In the genomic region with DNA sequence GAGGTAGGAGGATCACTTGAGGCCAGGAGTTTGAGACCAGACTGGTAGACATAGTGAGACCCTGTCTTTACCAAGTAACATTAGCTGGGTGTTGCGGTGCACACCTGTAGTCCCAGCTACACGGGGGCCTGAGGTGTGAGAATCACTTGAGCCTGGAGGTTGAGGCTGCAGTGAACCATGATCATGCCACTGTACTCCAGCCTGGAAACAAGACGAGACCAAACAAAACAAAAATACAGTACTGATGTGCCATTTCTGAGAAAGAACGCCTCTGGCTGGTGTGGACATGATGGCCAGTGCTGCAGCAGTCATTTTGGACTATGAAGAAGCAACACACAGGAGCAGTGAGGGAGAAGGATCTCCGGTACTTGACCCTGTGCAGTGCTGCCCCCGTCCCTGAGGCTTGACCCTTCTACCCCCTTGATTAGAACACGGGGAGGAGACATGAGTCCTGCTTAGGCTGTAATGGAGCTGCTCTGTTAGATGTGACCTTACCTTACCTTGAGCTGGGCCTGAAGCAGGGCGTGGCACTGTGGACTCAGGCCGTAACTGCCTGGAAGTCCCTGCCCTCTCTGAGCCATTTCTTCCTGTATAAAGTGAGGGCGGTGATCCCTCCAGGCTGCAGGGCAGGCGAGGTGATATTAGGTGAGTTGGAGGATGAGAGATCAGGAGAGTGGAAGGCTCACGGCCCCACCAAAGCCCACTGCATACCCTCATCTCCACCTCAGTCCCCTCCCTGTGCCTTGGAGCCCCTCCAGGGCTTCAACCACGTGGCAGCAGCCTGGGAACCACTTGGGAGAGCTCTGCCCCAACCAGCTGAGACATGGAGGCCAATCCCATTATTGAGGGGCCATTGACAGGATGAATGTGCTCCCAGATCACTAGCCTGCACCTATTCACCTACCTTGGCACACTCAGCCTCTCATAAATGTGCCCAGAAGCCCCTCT, we compare ENCODE assay signal across 10 cellular contexts. TPM values are rescaled to one million over a fixed set of nuclear protein-coding genes. Genes with fewer than 3 reads are reported as not detected.
DNase-seq lines count a peak whose midpoint lies in the region; ATAC-seq and TF ChIP-seq lines count a peak whose summit lies in the region.
"Had no signal": no experiment of that assay in that cellular context is flagged by ENCODE, and none has a peak within 500 bp of the region (broad histone marks: within the 10 kb centered on the region; RNA-seq: fewer than 3 reads in every experiment).

No MANE protein-coding gene starts in this region.

- H3K27ac ChIP-seq in Peyer's patch = peak overlapping the region in 3 of 4 donors; percentile 33 to 51 (median 35)
- peak overlapping the region in 1 of 3 donors; percentile 84 for H3K27ac ChIP-seq in thyroid gland

- H3K4me3 ChIP-seq in Peyer's patch = no peak overlapping the region
- H3K4me3 ChIP-seq in thyroid gland (replicated peaks in 1 of 3) = no peak overlapping the region

- TF ChIP-seq CTCF in Peyer's patch (IDR thresholded peaks at IDR 0.05) (no peak), endothelial cell (IDR thresholded peaks at IDR 0.05; ENCODE audit: unreplicated experiment) (no peak), type B pancreatic cell (conservative IDR thresholded peaks at IDR 0.05) (no peak), thyroid gland (IDR thresholded peaks at IDR 0.05) (no peak)

- H3K9me3 ChIP-seq in Peyer's patch = no peaks in the 10 kb centered on the region
- no peaks in the 10 kb centered on the region for H3K9me3 ChIP-seq in thyroid gland

- TF ChIP-seq POLR2A in Peyer's patch (IDR thresholded peaks at IDR 0.05) (no peak), thyroid gland (IDR thresholded peaks at IDR 0.05) (no peak)

- H3K36me3 Mint-ChIP-seq in endothelial cell (ENCODE audit: low read depth, unreplicated experiment) (peaks cover 31% of the 10 kb centered on the region), type B pancreatic cell (peaks cover 11% of the 10 kb centered on the region)

- no peaks in the 10 kb centered on the region for H3K9me3 Mint-ChIP-seq in endothelial cell (ENCODE audit: unreplicated experiment)
- no peaks in the 10 kb centered on the region for H3K9me3 Mint-ChIP-seq in type B pancreatic cell

- peaks cover 0 to 26% (median 13%) of the 10 kb centered on the region in 4 donors for H3K4me1 ChIP-seq in Peyer's patch
- peaks cover 51 to 69% of the 10 kb centered on the region in 2 donors for H3K4me1 ChIP-seq in thyroid gland

- peak overlapping the region; percentile 70 for H3K27ac Mint-ChIP-seq in endothelial cell (ENCODE audit: unreplicated experiment)
- peak overlapping the region; percentile 80 for H3K27ac Mint-ChIP-seq in type B pancreatic cell

- H3K36me3 ChIP-seq in Peyer's patch (peaks cover 0 to 36% (median 0%) of the 10 kb centered on the region in 3 donors), thyroid gland (peaks cover 24 to 30% of the 10 kb centered on the region in 2 donors)

- no peak for ATAC-seq in GM21786 (IDR thresholded peaks at IDR 0.05; ENCODE audit: unreplicated experiment)

- H3K27me3 ChIP-seq in Peyer's patch (no peaks in the 10 kb centered on the region), thyroid gland (no peaks in the 10 kb centered on the region)

- 65 to 70% methylated on average over 11 to 13 of the region's 13 CpGs for WGBS in thyroid gland, 2 donors

- peak; percentile 31 for DNase-seq in stimulated activated CD4-positive, alpha-beta T cell treated with anti-CD3 and anti-CD28 coated beads, Interleukin-12 subunit alpha, Interleukin-12 subunit beta, amount 100 ng/mL, for 4 hours
- DNase-seq in stimulated activated CD4-positive, alpha-beta T cell treated with anti-CD3 and anti-CD28 coated beads, Interleukin-1b, Interleukin-23, amount 100 ng/mL, for 48 hours = no peak
- DNase-seq in Peyer's patch (peak in 2 of 3 donors; percentile 76 to 77), endothelial cell (ENCODE audit: low spot score) (no peak), type B pancreatic cell (ENCODE audit: extremely low spot score, unreplicated experiment) (no peak), NCI-H1048 (lab: John Stamatoyannopoulos, UW) (no peak), thyroid gland (no peak)
- DNase-seq: dermis blood vessel endothelial cell, midbrain had no signal

- H3K27me3 Mint-ChIP-seq in endothelial cell (ENCODE audit: unreplicated experiment) (peaks cover 10% of the 10 kb centered on the region), type B pancreatic cell (peaks cover 27% of the 10 kb centered on the region)

- no peak overlapping the region for H3K4me3 Mint-ChIP-seq in endothelial cell (ENCODE audit: unreplicated experiment)
- peak overlapping the region; percentile 57 for H3K4me3 Mint-ChIP-seq in type B pancreatic cell

- H3K4me1 Mint-ChIP-seq in endothelial cell (ENCODE audit: unreplicated experiment) (peaks cover 12% of the 10 kb centered on the region), type B pancreatic cell (ENCODE audit: unreplicated experiment) (peaks cover 6% of the 10 kb centered on the region)

- intact Hi-C loops in thyroid gland (cut with DNase I) = no loop called here

RNA-seq across cellular contexts. Expression of a gene that starts 5.9 kb away (rescaled TPM):
- total RNA-seq in Peyer's patch (100 to 1,000 TPM; 456 to 824 (median 599) TPM), endothelial cell (ENCODE audit: unreplicated experiment) (2,048 TPM), type B pancreatic cell (ENCODE audit: low replicate concordance) (2,506 and 2,537 TPM in 2 replicates), thyroid gland (1,000 to 10,000 TPM in 2 of 4 donors, 100 to 1,000 TPM in 2; 718 to 1,678 (median 1,197) TPM)

RNA-seq across cellular contexts. Expression of a gene that starts 6.1 kb away (rescaled TPM):
- total RNA-seq in Peyer's patch (not detected), endothelial cell (ENCODE audit: unreplicated experiment) (not detected), type B pancreatic cell (ENCODE audit: low replicate concordance) (0.75 and 2.3 TPM in 2 replicates), thyroid gland (1 to 10 TPM in 3 of 4 donors, under 1 TPM in 1; 0.34 to 4.3 (median 2.6) TPM)
- total RNA-seq: dermis blood vessel endothelial cell had no signal

RNA-seq across cellular contexts. Expression of a gene that starts 17.9 kb away (rescaled TPM):
- total RNA-seq in Peyer's patch (10 to 100 TPM in 1 of 4 donors, 1 to 10 TPM in 3; 4.0 to 32.2 (median 5.4) TPM), endothelial cell (ENCODE audit: unreplicated experiment) (30.9 TPM), type B pancreatic cell (ENCODE audit: low replicate concordance) (1.4 and 4.3 TPM in 2 replicates), thyroid gland (10 to 100 TPM in 1 of 4 donors, 1 to 10 TPM in 3; 1.8 to 12.3 (median 5.2) TPM)

RNA-seq across cellular contexts. Expression of a gene that starts 44.3 kb away (rescaled TPM):
- total RNA-seq in Peyer's patch = not detected
- 0.36 TPM for total RNA-seq in endothelial cell (ENCODE audit: unreplicated experiment)
- total RNA-seq in type B pancreatic cell (ENCODE audit: low replicate concordance) = not detected in 2 replicates
- under 1 TPM in 2 of 4 donors, not detected in 2; 0.89 to 0.94 TPM for total RNA-seq in thyroid gland
- total RNA-seq: dermis blood vessel endothelial cell had no signal

Comparison
In these comparisons a context has a peak if more than half of its experiments do, and no peak if none do; other contexts are left out.
1. DNase-seq: peak in stimulated activated CD4-positive, alpha-beta T cell treated with anti-CD3 and anti-CD28 coated beads, Interleukin-12 subunit alpha, Interleukin-12 subunit beta, amount 100 ng/mL, for 4 hours (single experiment) and Peyer's patch (2 of 3); none in stimulated activated CD4-positive, alpha-beta T cell treated with anti-CD3 and anti-CD28 coated beads, Interleukin-1b, Interleukin-23, amount 100 ng/mL, for 48 hours (single experiment), endothelial cell (single experiment), type B pancreatic cell (single experiment), NCI-H1048 (single experiment) and thyroid gland (0 of 2).